24 cellular contexts compared by ENCODE assay signal in genomic region chr3:27289769-27290413, GRCh38.
DNase-seq lines count a peak whose midpoint lies in the region; ATAC-seq and TF ChIP-seq lines count a peak whose summit lies in the region.
"Had no signal": no experiment of that assay in that cellular context is flagged by ENCODE, and none has a peak within 500 bp of the region (broad histone marks: within the 10 kb centered on the region; RNA-seq: fewer than 3 reads in every experiment).

No MANE protein-coding gene starts in this region.

- in situ Hi-C loops in astrocyte of the cerebellum (cut with HindIII; ENCODE audit: low sequenced_read_pairs) = no loop called here

- H3K27ac ChIP-seq in 22Rv1 = peak overlapping the region; percentile 25; the same call in 1 of the 2 replicates
- H3K27ac ChIP-seq: cardiac muscle cell, KMS-11, Peyer's patch, testis had no signal

- POLR2A ChIA-PET in naive thymus-derived CD8-positive, alpha-beta T cell (lab: Charles Lee) = no interaction called here

- peaks cover 5% of the 10 kb centered on the region for H3K4me1 ChIP-seq in mucosa of descending colon (ENCODE audit: low read depth)
- H3K4me1 ChIP-seq: Peyer's patch, testis had no signal

- H3K4me1 Mint-ChIP-seq in HFFc6 (ENCODE audit: low read depth) = peaks cover 38% of the 10 kb centered on the region
- no peaks in the 10 kb centered on the region for H3K4me1 Mint-ChIP-seq in naive thymus-derived CD8-positive, alpha-beta T cell
- H3K4me1 Mint-ChIP-seq: activated CD4-positive, alpha-beta T cell treated with anti-CD3 and anti-CD28 coated beads for 36 hours; stimulated activated naive B cell treated with anti-CD40 and anti-IgM and Interleukin-4, amounts not matched to agents 10 μg/mL and 1 μg/mL and 100 μg/mL, for 72 hours had no signal

- no peaks in the 10 kb centered on the region for H3K9me3 Mint-ChIP-seq in HFFc6
- no peaks in the 10 kb centered on the region for H3K9me3 Mint-ChIP-seq in naive thymus-derived CD8-positive, alpha-beta T cell
- H3K9me3 Mint-ChIP-seq: activated T-cell treated with anti-CD3 and anti-CD28 coated beads, Interleukin-2, amount 50 U/mL, for 24 hours; dendritic cell treated with granulocyte-macrophage colony-stimulating factor and Interleukin-4, amounts not matched to agents 40 ng/mL and 50 ng/mL, for 4 days; stimulated activated naive B cell treated with anti-CD40 and anti-IgM and Interleukin-4, amounts not matched to agents 10 μg/mL and 1 μg/mL and 100 μg/mL, for 72 hours had no signal

- H3K36me3 ChIP-seq in mucosa of descending colon (ENCODE audit: low read depth) = no peaks in the 10 kb centered on the region
- H3K36me3 ChIP-seq: cardiac muscle cell, Peyer's patch had no signal

- TF ChIP-seq CTCF in 22Rv1 (IDR thresholded peaks at IDR 0.05) = no peak
- TF ChIP-seq CTCF in HFFc6 (IDR thresholded peaks at IDR 0.05) = no peak
- no peak for TF ChIP-seq CTCF in astrocyte of the cerebellum (IDR thresholded peaks at IDR 0.05; ENCODE audit: low read depth, low read length, missing control alignments)
- TF ChIP-seq CTCF in fibroblast of pulmonary artery (IDR thresholded peaks at IDR 0.05; ENCODE audit: low read length, missing control alignments) = no peak
- TF ChIP-seq CTCF in mucosa of descending colon (IDR thresholded peaks at IDR 0.05) = no peak

- intact Hi-C loops in mucosa of descending colon (cut with DNase I, micrococcal nuclease) = no loop called here

- H3K27ac Mint-ChIP-seq in HFFc6 = peak overlapping the region; percentile 89
- H3K27ac Mint-ChIP-seq in naive thymus-derived CD8-positive, alpha-beta T cell = no peak overlapping the region
- H3K27ac Mint-ChIP-seq: activated CD4-positive, alpha-beta T cell treated with anti-CD3 and anti-CD28 coated beads for 36 hours; activated T-cell treated with anti-CD3 and anti-CD28 coated beads, Interleukin-2, amount 50 U/mL, for 24 hours; dendritic cell treated with granulocyte-macrophage colony-stimulating factor and Interleukin-4, amounts not matched to agents 40 ng/mL and 50 ng/mL, for 4 days; stimulated activated naive B cell treated with anti-CD40 and anti-IgM and Interleukin-4, amounts not matched to agents 10 μg/mL and 1 μg/mL and 100 μg/mL, for 72 hours had no signal

- H3K36me3 Mint-ChIP-seq in HFFc6 (ENCODE audit: low read depth) = peaks cover 24% of the 10 kb centered on the region; the same call in 1 of the 2 replicates
- H3K36me3 Mint-ChIP-seq in naive thymus-derived CD8-positive, alpha-beta T cell = no peaks in the 10 kb centered on the region
- H3K36me3 Mint-ChIP-seq: stimulated activated naive B cell treated with anti-CD40 and anti-IgM and Interleukin-4, amounts not matched to agents 10 μg/mL and 1 μg/mL and 100 μg/mL, for 72 hours had no signal

- H3K9me3 ChIP-seq in mucosa of descending colon = no peaks in the 10 kb centered on the region
- H3K9me3 ChIP-seq: Peyer's patch, testis had no signal

- DNase-seq in HFFc6 = peak; percentile 38
- DNase-seq in astrocyte of the cerebellum (ENCODE audit: low read depth) = peak; percentile 26
- DNase-seq in fibroblast of pulmonary artery (ENCODE audit: low read depth) = peak; percentile 15
- DNase-seq in mucosa of descending colon = no peak
- DNase-seq in GM19240 (ENCODE audit: insufficient read length, low spot score) = no peak
- DNase-seq in nucleus accumbens (lab: John Stamatoyannopoulos, UW) = no peak
- no peak for DNase-seq in naive thymus-derived CD8-positive, alpha-beta T cell
- DNase-seq: activated CD4-positive, alpha-beta T cell treated with anti-CD3 and anti-CD28 coated beads for 36 hours; activated T-cell treated with anti-CD3 and anti-CD28 coated beads, Interleukin-2, amount 50 U/mL, for 24 hours; head of caudate nucleus; NCI-H1436 treated with DMSO at 0.1 percent for 48 hours; NCI-H510A treated with DMSO at 0.1 percent for 48 hours; occipital lobe; Peyer's patch; retina; SIG-M5; stimulated activated CD4-positive, alpha-beta T cell treated with anti-CD3 and anti-CD28 coated beads, Interleukin-12 subunit alpha, Interleukin-12 subunit beta, amount 100 ng/mL, for 4 hours; stimulated activated CD4-positive, alpha-beta T cell treated with anti-CD3 and anti-CD28 coated beads, Interleukin-4, amount 100 ng/mL, for 24 hours; stimulated activated naive B cell treated with anti-CD40 and anti-IgM and Interleukin-4, amounts not matched to agents 10 μg/mL and 1 μg/mL and 100 μg/mL, for 72 hours; testis had no signal

- H3K4me3 ChIP-seq in astrocyte of the cerebellum (ENCODE audit: low read depth, low read length) = no peak overlapping the region
- H3K4me3 ChIP-seq in fibroblast of pulmonary artery (replicated peaks; ENCODE audit: low read depth, low read length) = no peak overlapping the region
- H3K4me3 ChIP-seq in mucosa of descending colon = no peak overlapping the region
- H3K4me3 ChIP-seq: cardiac muscle cell, Peyer's patch, testis had no signal

- no peak for ATAC-seq in mucosa of descending colon
- no peak for ATAC-seq in naive thymus-derived CD8-positive, alpha-beta T cell
- ATAC-seq: activated CD4-positive, alpha-beta T cell treated with anti-CD3 and anti-CD28 coated beads for 36 hours; stimulated activated naive B cell treated with anti-CD40 and anti-IgM and Interleukin-4, amounts not matched to agents 10 μg/mL and 1 μg/mL and 100 μg/mL, for 72 hours had no signal

- H3K27me3 Mint-ChIP-seq in HFFc6 (ENCODE audit: insufficient read depth) = peaks cover 4% of the 10 kb centered on the region; the same call in 1 of the 2 replicates
- peaks cover 0 to 1% (median 0%) of the 10 kb centered on the region in 5 donors for H3K27me3 Mint-ChIP-seq in naive thymus-derived CD8-positive, alpha-beta T cell
- H3K27me3 Mint-ChIP-seq: activated CD4-positive, alpha-beta T cell treated with anti-CD3 and anti-CD28 coated beads for 36 hours; activated T-cell treated with anti-CD3 and anti-CD28 coated beads, Interleukin-2, amount 50 U/mL, for 24 hours; dendritic cell treated with granulocyte-macrophage colony-stimulating factor and Interleukin-4, amounts not matched to agents 40 ng/mL and 50 ng/mL, for 4 days; stimulated activated naive B cell treated with anti-CD40 and anti-IgM and Interleukin-4, amounts not matched to agents 10 μg/mL and 1 μg/mL and 100 μg/mL, for 72 hours had no signal

- no peak overlapping the region for H3K4me3 Mint-ChIP-seq in HFFc6
- H3K4me3 Mint-ChIP-seq in naive thymus-derived CD8-positive, alpha-beta T cell = no peak overlapping the region
- H3K4me3 Mint-ChIP-seq: activated CD4-positive, alpha-beta T cell treated with anti-CD3 and anti-CD28 coated beads for 36 hours; activated T-cell treated with anti-CD3 and anti-CD28 coated beads, Interleukin-2, amount 50 U/mL, for 24 hours; dendritic cell treated with granulocyte-macrophage colony-stimulating factor and Interleukin-4, amounts not matched to agents 40 ng/mL and 50 ng/mL, for 4 days; stimulated activated naive B cell treated with anti-CD40 and anti-IgM and Interleukin-4, amounts not matched to agents 10 μg/mL and 1 μg/mL and 100 μg/mL, for 72 hours had no signal

Comparison
In these comparisons a context has a peak if more than half of its experiments do, and no peak if none do; other contexts are left out.
1. DNase-seq: peak in HFFc6 (single experiment), astrocyte of the cerebellum (single experiment) and fibroblast of pulmonary artery (single experiment); none in mucosa of descending colon (0 of 3), GM19240 (single experiment), nucleus accumbens (0 of 56) and naive thymus-derived CD8-positive, alpha-beta T cell (0 of 10).